Comparison of ENCODE assay signal across 2 cellular contexts in the genomic region with DNA sequence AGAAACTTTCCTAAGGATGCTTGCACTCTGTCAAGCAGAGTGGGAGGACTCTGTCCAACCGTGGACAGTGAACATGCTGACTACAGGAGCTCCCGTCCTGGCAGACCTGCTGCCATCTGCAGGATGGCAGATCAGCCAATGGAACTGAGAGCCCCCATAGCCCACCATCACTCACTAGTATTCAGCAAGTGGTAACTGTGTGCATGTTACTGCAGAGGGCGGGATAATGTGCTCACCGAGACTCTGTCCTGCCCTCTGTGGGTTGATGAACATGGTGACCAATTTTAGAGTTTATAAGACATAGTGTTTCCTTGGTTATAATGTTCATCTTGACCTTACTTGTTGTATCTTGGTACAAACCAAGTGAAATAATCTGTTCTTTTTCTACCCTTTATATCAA.
TF ChIP-seq lines count a peak whose summit lies in the region.

No MANE protein-coding gene starts in this region.

TF ChIP-seq in HepG2, 621 proteins besides CTCF, POLR2A, EP300 and RAD21:
- TF ChIP-seq ZKSCAN8 (CRISPR knock-in tag; IDR thresholded peaks at IDR 0.05; ENCODE audit: borderline replicate concordance), result peak; percentile 69; the same call in 1 of the 2 replicates
- TF ChIP-seq, protein P1, sequence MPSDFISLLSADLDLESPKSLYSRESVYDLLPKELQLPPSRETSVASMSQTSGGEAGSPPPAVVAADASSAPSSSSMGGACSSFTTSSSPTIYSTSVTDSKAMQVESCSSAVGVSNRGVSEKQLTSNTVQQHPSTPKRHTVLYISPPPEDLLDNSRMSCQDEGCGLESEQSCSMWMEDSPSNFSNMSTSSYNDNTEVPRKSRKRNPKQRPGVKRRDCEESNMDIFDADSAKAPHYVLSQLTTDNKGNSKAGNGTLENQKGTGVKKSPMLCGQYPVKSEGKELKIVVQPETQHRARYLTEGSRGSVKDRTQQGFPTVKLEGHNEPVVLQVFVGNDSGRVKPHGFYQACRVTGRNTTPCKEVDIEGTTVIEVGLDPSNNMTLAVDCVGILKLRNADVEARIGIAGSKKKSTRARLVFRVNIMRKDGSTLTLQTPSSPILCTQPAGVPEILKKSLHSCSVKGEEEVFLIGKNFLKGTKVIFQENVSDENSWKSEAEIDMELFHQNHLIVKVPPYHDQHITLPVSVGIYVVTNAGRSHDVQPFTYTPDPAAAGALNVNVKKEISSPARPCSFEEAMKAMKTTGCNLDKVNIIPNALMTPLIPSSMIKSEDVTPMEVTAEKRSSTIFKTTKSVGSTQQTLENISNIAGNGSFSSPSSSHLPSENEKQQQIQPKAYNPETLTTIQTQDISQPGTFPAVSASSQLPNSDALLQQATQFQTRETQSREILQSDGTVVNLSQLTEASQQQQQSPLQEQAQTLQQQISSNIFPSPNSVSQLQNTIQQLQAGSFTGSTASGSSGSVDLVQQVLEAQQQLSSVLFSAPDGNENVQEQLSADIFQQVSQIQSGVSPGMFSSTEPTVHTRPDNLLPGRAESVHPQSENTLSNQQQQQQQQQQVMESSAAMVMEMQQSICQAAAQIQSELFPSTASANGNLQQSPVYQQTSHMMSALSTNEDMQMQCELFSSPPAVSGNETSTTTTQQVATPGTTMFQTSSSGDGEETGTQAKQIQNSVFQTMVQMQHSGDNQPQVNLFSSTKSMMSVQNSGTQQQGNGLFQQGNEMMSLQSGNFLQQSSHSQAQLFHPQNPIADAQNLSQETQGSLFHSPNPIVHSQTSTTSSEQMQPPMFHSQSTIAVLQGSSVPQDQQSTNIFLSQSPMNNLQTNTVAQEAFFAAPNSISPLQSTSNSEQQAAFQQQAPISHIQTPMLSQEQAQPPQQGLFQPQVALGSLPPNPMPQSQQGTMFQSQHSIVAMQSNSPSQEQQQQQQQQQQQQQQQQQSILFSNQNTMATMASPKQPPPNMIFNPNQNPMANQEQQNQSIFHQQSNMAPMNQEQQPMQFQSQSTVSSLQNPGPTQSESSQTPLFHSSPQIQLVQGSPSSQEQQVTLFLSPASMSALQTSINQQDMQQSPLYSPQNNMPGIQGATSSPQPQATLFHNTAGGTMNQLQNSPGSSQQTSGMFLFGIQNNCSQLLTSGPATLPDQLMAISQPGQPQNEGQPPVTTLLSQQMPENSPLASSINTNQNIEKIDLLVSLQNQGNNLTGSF (CRISPR knock-in tag; IDR thresholded peaks at IDR 0.05), result no peak
- TF ChIP-seq, protein P2, sequence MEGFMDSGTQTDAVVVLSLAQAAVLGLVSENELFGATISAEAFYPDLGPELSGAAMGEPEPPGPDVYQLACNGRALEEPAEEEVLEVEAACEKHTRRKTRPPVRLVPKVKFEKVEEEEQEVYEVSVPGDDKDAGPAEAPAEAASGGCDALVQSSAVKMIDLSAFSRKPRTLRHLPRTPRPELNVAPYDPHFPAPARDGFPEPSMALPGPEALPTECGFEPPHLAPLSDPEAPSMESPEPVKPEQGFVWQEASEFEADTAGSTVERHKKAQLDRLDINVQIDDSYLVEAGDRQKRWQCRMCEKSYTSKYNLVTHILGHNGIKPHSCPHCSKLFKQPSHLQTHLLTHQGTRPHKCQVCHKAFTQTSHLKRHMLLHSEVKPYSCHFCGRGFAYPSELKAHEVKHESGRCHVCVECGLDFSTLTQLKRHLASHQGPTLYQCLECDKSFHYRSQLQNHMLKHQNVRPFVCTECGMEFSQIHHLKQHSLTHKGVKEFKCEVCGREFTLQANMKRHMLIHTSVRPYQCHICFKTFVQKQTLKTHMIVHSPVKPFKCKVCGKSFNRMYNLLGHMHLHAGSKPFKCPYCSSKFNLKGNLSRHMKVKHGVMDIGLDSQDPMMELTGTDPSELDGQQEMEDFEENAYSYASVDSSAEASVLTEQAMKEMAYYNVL (CRISPR knock-in tag; IDR thresholded peaks at IDR 0.05; ENCODE audit: borderline replicate concordance), result no peak
- TF ChIP-seq, protein P3, sequence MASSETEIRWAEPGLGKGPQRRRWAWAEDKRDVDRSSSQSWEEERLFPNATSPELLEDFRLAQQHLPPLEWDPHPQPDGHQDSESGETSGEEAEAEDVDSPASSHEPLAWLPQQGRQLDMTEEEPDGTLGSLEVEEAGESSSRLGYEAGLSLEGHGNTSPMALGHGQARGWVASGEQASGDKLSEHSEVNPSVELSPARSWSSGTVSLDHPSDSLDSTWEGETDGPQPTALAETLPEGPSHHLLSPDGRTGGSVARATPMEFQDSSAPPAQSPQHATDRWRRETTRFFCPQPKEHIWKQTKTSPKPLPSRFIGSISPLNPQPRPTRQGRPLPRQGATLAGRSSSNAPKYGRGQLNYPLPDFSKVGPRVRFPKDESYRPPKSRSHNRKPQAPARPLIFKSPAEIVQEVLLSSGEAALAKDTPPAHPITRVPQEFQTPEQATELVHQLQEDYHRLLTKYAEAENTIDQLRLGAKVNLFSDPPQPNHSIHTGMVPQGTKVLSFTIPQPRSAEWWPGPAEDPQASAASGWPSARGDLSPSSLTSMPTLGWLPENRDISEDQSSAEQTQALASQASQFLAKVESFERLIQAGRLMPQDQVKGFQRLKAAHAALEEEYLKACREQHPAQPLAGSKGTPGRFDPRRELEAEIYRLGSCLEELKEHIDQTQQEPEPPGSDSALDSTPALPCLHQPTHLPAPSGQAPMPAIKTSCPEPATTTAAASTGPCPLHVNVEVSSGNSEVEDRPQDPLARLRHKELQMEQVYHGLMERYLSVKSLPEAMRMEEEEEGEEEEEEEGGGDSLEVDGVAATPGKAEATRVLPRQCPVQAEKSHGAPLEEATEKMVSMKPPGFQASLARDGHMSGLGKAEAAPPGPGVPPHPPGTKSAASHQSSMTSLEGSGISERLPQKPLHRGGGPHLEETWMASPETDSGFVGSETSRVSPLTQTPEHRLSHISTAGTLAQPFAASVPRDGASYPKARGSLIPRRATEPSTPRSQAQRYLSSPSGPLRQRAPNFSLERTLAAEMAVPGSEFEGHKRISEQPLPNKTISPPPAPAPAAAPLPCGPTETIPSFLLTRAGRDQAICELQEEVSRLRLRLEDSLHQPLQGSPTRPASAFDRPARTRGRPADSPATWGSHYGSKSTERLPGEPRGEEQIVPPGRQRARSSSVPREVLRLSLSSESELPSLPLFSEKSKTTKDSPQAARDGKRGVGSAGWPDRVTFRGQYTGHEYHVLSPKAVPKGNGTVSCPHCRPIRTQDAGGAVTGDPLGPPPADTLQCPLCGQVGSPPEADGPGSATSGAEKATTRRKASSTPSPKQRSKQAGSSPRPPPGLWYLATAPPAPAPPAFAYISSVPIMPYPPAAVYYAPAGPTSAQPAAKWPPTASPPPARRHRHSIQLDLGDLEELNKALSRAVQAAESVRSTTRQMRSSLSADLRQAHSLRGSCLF (CRISPR knock-in tag; IDR thresholded peaks at IDR 0.05; ENCODE audit: borderline replicate concordance), result no peak
- TF ChIP-seq ASH2L (IDR thresholded peaks at IDR 0.05; ENCODE audit: insufficient read length, low read depth, low read length), result no peak
- no peak for TF ChIP-seq ZNF24 (IDR thresholded peaks at IDR 0.05)
TF ChIP-seq in HepG2: peak in this region for 1.

TF ChIP-seq in K562, 482 proteins besides CTCF, POLR2A, EP300 and RAD21:
- TF ChIP-seq ZKSCAN8 (CRISPR knock-in tag; IDR thresholded peaks at IDR 0.05), result peak; percentile 90
- TF ChIP-seq, protein P4, sequence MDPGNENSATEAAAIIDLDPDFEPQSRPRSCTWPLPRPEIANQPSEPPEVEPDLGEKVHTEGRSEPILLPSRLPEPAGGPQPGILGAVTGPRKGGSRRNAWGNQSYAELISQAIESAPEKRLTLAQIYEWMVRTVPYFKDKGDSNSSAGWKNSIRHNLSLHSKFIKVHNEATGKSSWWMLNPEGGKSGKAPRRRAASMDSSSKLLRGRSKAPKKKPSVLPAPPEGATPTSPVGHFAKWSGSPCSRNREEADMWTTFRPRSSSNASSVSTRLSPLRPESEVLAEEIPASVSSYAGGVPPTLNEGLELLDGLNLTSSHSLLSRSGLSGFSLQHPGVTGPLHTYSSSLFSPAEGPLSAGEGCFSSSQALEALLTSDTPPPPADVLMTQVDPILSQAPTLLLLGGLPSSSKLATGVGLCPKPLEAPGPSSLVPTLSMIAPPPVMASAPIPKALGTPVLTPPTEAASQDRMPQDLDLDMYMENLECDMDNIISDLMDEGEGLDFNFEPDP (CRISPR knock-in tag; IDR thresholded peaks at IDR 0.05), result no peak
- TF ChIP-seq ZFP36 (IDR thresholded peaks at IDR 0.05; ENCODE audit: low read depth, low read length, partially characterized antibody), result peak; percentile 8
- TF ChIP-seq PTRF (tag; IDR thresholded peaks at IDR 0.05), result no peak
- TF ChIP-seq, protein P5, sequence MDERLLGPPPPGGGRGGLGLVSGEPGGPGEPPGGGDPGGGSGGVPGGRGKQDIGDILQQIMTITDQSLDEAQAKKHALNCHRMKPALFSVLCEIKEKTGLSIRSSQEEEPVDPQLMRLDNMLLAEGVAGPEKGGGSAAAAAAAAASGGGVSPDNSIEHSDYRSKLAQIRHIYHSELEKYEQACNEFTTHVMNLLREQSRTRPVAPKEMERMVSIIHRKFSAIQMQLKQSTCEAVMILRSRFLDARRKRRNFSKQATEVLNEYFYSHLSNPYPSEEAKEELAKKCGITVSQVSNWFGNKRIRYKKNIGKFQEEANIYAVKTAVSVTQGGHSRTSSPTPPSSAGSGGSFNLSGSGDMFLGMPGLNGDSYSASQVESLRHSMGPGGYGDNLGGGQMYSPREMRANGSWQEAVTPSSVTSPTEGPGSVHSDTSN (CRISPR knock-in tag; IDR thresholded peaks at IDR 0.05; ENCODE audit: low read depth), result no peak
- TF ChIP-seq, protein P5 (tag; conservative IDR thresholded peaks at IDR 0.05; ENCODE audit: low read depth), result no peak
